In the genomic region with DNA sequence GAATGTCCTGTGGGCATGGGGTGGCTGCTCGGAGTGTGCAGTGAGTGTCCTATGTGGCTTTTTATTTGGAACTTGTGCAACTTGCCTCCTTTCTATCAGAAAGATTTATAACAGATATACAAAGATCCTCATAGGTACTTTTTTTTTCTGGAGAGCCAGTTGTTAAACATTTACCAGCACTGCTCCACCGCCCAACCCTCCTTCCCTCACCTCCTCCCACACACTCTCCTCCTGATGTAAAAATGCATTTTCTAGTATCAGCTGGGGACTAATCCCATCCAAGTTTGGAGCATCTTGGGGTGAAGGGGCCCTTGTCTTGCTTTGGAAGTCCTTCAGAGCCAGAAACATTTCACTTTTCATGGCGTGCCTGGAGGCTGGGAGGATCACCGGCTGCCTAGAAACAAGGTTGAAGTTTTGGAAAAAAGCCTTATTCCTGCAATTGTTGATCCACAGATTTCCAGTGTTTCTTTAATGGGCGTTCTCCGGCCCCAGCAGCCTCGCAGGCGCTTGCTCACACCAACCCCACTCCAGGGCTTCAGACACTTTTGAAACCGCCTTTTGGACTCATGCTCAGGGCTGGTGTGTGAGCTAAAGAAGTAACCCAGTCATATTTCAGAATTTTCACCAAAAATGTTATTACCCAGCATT, we compare ENCODE assay signal across 22 cellular contexts.
DNase-seq lines count a peak whose midpoint lies in the region; ATAC-seq and TF ChIP-seq lines count a peak whose summit lies in the region.
"Had no signal": no experiment of that assay in that cellular context is flagged by ENCODE, and none has a peak within 500 bp of the region (broad histone marks: within the 10 kb centered on the region; RNA-seq: fewer than 3 reads in every experiment).

No MANE protein-coding gene starts in this region.

- peak; percentile 52 for DNase-seq in left cardiac atrium
- no peak for DNase-seq in left ventricle myocardium inferior
- DNase-seq in islet precursor cell = peak; percentile 49
- DNase-seq in spleen = peak; percentile 41
- no peak for DNase-seq in C1 segment of cervical spinal cord (lab: John Stamatoyannopoulos, UW)
- no peak for DNase-seq in NCI-H146 treated with DMSO at 0.1 percent for 48 hours (lab: John Stamatoyannopoulos, UW; ENCODE audit: unreplicated experiment)
- DNase-seq: activated CD4-positive, alpha-beta memory T cell treated with anti-CD3 and anti-CD28 coated beads for 36 hours; activated CD4-positive, CD25-positive, alpha-beta regulatory T cell; activated effector memory CD4-positive, alpha-beta T cell treated with Interleukin-2 at 50 U/mL for 16 hours; DND-41; GOT3; MG63; NCI-H1436 treated with DMSO at 0.1 percent for 48 hours; NCI-H2171; NCI-H526; RPMI8226; SK-N-SH; substantia nigra; T-helper 9 cell had no signal

- H3K27ac ChIP-seq in left ventricle myocardium inferior (replicated peaks) = no peak overlapping the region
- H3K27ac ChIP-seq in spleen = no peak overlapping the region
- H3K27ac ChIP-seq: breast epithelium had no signal

- WGBS in spleen, 5 donors = 68 to 87% (median 84%) methylated on average over 9 of the region's 9 CpGs

- peak overlapping the region in 2 of 3 experiments; percentile 14 to 46 for H3K4me3 Mint-ChIP-seq in nephron
- H3K4me3 Mint-ChIP-seq: activated CD4-positive, alpha-beta memory T cell treated with anti-CD3 and anti-CD28 coated beads for 36 hours had no signal

- TF ChIP-seq POLR2A in spleen (IDR thresholded peaks at IDR 0.05) = no peak

- H3K4me3 ChIP-seq in left ventricle myocardium inferior = no peak overlapping the region
- H3K4me3 ChIP-seq in spleen = no peak overlapping the region
- H3K4me3 ChIP-seq: breast epithelium, MG63 had no signal

- H3K27me3 ChIP-seq in left ventricle myocardium inferior (ENCODE audit: low read depth) (no peaks in the 10 kb centered on the region), spleen (replicated peaks in 1 of 7) (no peaks in the 10 kb centered on the region)
- H3K27me3 ChIP-seq: breast epithelium, MG63 had no signal

- intact Hi-C loops in left cardiac atrium (cut with DNase I) (no loop called here), left ventricle myocardium inferior (cut with micrococcal nuclease) (no loop called here), spleen (cut with DNase I; ENCODE audit: low total_unique reads) (no loop called here)

- no peaks in the 10 kb centered on the region for H3K36me3 ChIP-seq in left ventricle myocardium inferior
- H3K36me3 ChIP-seq in spleen = no peaks in the 10 kb centered on the region
- H3K36me3 ChIP-seq: breast epithelium, MG63 had no signal

- ATAC-seq in left cardiac atrium = peak in 1 of 2 donors; percentile 82
- no peak for ATAC-seq in GM21447 (IDR thresholded peaks at IDR 0.05; ENCODE audit: unreplicated experiment)

- H3K36me3 Mint-ChIP-seq in nephron (ENCODE audit: low read depth) = no peaks in the 10 kb centered on the region
- H3K36me3 Mint-ChIP-seq: activated CD4-positive, alpha-beta memory T cell treated with anti-CD3 and anti-CD28 coated beads for 36 hours had no signal

- no peaks in the 10 kb centered on the region for H3K9me3 Mint-ChIP-seq in nephron
- H3K9me3 Mint-ChIP-seq: activated CD4-positive, alpha-beta memory T cell treated with anti-CD3 and anti-CD28 coated beads for 36 hours had no signal

- H3K9me3 ChIP-seq in left ventricle myocardium inferior (replicated peaks) (no peaks in the 10 kb centered on the region), spleen (no peaks in the 10 kb centered on the region)
- H3K9me3 ChIP-seq: breast epithelium, MG63, SK-N-SH had no signal

- TF ChIP-seq CTCF in left ventricle myocardium inferior (IDR thresholded peaks at IDR 0.05; ENCODE audit: borderline replicate concordance) = no peak
- no peak for TF ChIP-seq CTCF in nephron (IDR thresholded peaks at IDR 0.05; ENCODE audit: unreplicated experiment in 3 of 3)
- TF ChIP-seq CTCF in spleen (IDR thresholded peaks at IDR 0.05 in 8 of 11, conservative IDR thresholded peaks at IDR 0.05 in 3 of 11) = no peak

- H3K4me1 ChIP-seq in left ventricle myocardium inferior = peaks cover 15% of the 10 kb centered on the region
- H3K4me1 ChIP-seq in spleen = peaks cover 0 to 13% (median 0%) of the 10 kb centered on the region in 6 donors
- H3K4me1 ChIP-seq: breast epithelium had no signal

- peak overlapping the region; percentile 66 to 100 (median 98) for H3K27ac Mint-ChIP-seq in nephron
- H3K27ac Mint-ChIP-seq: activated CD4-positive, alpha-beta memory T cell treated with anti-CD3 and anti-CD28 coated beads for 36 hours had no signal

- peaks cover 6% of the 10 kb centered on the region for H3K27me3 Mint-ChIP-seq in nephron (ENCODE audit: low read depth)
- H3K27me3 Mint-ChIP-seq: activated CD4-positive, alpha-beta memory T cell treated with anti-CD3 and anti-CD28 coated beads for 36 hours had no signal

- peaks cover 51% of the 10 kb centered on the region for H3K4me1 Mint-ChIP-seq in nephron

Comparison
In these comparisons a context has a peak if more than half of its experiments do, and no peak if none do; other contexts are left out.
1. DNase-seq: peak in left cardiac atrium (single experiment), islet precursor cell (single experiment) and spleen (single experiment); none in left ventricle myocardium inferior (single experiment), C1 segment of cervical spinal cord (0 of 14) and NCI-H146 treated with DMSO at 0.1 percent for 48 hours (single experiment).